Comparison of ENCODE assay signal across 27 cellular contexts in the genomic region with DNA sequence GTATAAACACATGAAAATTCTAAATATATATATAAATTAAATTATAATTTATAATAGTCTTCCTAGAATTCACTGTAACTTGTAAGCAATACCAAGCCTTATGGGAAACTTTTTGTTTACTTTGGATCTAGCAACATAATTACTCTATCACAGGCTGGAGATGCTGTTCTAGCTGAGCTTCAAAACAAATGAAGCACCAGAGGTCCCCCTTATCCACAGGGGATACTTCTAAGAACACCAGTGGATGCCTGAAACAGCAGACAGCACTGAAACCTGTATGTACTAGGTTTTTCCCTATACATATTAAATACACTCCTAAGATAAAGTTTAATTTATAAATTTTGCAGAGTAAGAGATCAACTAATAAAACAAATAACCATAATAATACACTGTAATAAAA.
DNase-seq lines count a peak whose midpoint lies in the region; ATAC-seq and TF ChIP-seq lines count a peak whose summit lies in the region.
"Had no signal": no experiment of that assay in that cellular context is flagged by ENCODE, and none has a peak within 500 bp of the region (broad histone marks: within the 10 kb centered on the region; RNA-seq: fewer than 3 reads in every experiment).

No MANE protein-coding gene starts in this region.

- DNase-seq in left ventricle myocardium inferior (no peak), cardiac septum (ENCODE audit: low spot score) (no peak), brain pericyte (ENCODE audit: low read depth, low spot score) (peak; percentile 57), fibroblast of the aortic adventitia (ENCODE audit: low read depth) (peak; percentile 23), superior temporal gyrus (ENCODE audit: extremely low spot score) (peak; percentile 63), mesendoderm (no peak), NCI-H345 (lab: John Stamatoyannopoulos, UW) (no peak)
- DNase-seq: activated B cell treated with CpG ODN at 0.5 μM for 24 hours; activated CD8-positive, alpha-beta memory T cell treated with anti-CD3 and anti-CD28 coated beads, Interleukin-2, amount 10 ng/mL, durations not matched to agents 7 days and 5 days; activated naive CD4-positive, alpha-beta T cell treated with Interleukin-2 at 50 U/mL for 16 hours; activated T-cell treated with anti-CD3 and anti-CD28 coated beads, Interleukin-2, amount 50 U/mL, for 72 hours; AML-193; CD4-positive, alpha-beta memory T cell; DMS153; naive B cell; NCI-H2081 treated with DMSO at 0.1 percent for 48 hours; NCI-H510A; nucleus accumbens; SHP77; stimulated activated CD4-positive, alpha-beta T cell treated with anti-CD3 and anti-CD28 coated beads, Interleukin-1b, Interleukin-23, amount 100 ng/mL, for 48 hours; stimulated activated CD8-positive, alpha-beta memory T cell treated with anti-CD3 and anti-CD28 coated beads, Interleukin-4, amount 100 ng/mL, for 48 hours; SW 1271; T1000 had no signal

- no peak overlapping the region for H2BK15ac ChIP-seq in mesendoderm (replicated peaks; ENCODE audit: low read depth)

- H3K4me3 ChIP-seq in left ventricle myocardium inferior (no peak overlapping the region), fibroblast of the aortic adventitia (ENCODE audit: low read depth, low read length) (no peak overlapping the region), mesendoderm (ENCODE audit: low read length) (no peak overlapping the region)
- H3K4me3 ChIP-seq: A549 had no signal

- intact Hi-C loops in left ventricle myocardium inferior (cut with micrococcal nuclease) (no loop called here), cardiac septum (cut with DNase I) (no loop called here)

- no peak overlapping the region for H4K5ac ChIP-seq in mesendoderm (ENCODE audit: low read length)

- H3K4ac ChIP-seq in mesendoderm (ENCODE audit: low read depth, low read length): no peak overlapping the region

- H3K18ac ChIP-seq in mesendoderm (ENCODE audit: low read length): no peak overlapping the region

- H4K8ac ChIP-seq in mesendoderm (ENCODE audit: low read depth, low read length): no peak overlapping the region

- H3K27ac ChIP-seq in left ventricle myocardium inferior (replicated peaks): no peak overlapping the region
- no peak overlapping the region for H3K27ac ChIP-seq in mesendoderm (ENCODE audit: low read depth, low read length)
- H3K27ac ChIP-seq: A549, KMS-11 had no signal

- H3K4me2 ChIP-seq in mesendoderm (ENCODE audit: low read length): no peak overlapping the region
- H3K4me2 ChIP-seq: A549, KMS-11 had no signal

- H3K36me3 ChIP-seq in left ventricle myocardium inferior (peaks cover 15% of the 10 kb centered on the region), mesendoderm (ENCODE audit: control insufficient read depth, insufficient read depth, low read length) (no peaks in the 10 kb centered on the region)

- H3K23ac ChIP-seq in mesendoderm (ENCODE audit: low read length): no peak overlapping the region

- ATAC-seq in HG03175 (IDR thresholded peaks at IDR 0.05; ENCODE audit: unreplicated experiment): no peak
- ATAC-seq: A549; activated CD8-positive, alpha-beta memory T cell treated with anti-CD3 and anti-CD28 coated beads, Interleukin-2, amount 10 ng/mL, durations not matched to agents 7 days and 5 days; activated T-cell treated with anti-CD3 and anti-CD28 coated beads, Interleukin-2, amount 50 U/mL, for 72 hours; HCT116 had no signal

- H3K27me3 ChIP-seq in left ventricle myocardium inferior (ENCODE audit: low read depth) (no peaks in the 10 kb centered on the region), mesendoderm (ENCODE audit: insufficient read depth, low read length, poor library complexity) (no peaks in the 10 kb centered on the region)

- H3K9me3 ChIP-seq in left ventricle myocardium inferior (replicated peaks): no peaks in the 10 kb centered on the region
- H3K9me3 ChIP-seq: A549 had no signal

- no peak overlapping the region for H2BK120ac ChIP-seq in mesendoderm (ENCODE audit: low read depth, low read length)

- no peak overlapping the region for H3K56ac ChIP-seq in mesendoderm (ENCODE audit: low read length)

- no peak overlapping the region for H2BK5ac ChIP-seq in mesendoderm (ENCODE audit: low read length)

- TF ChIP-seq CTCF in left ventricle myocardium inferior (IDR thresholded peaks at IDR 0.05; ENCODE audit: borderline replicate concordance): peak; percentile 25
- TF ChIP-seq CTCF in fibroblast of the aortic adventitia (IDR thresholded peaks at IDR 0.05; ENCODE audit: insufficient read depth, low read length): no peak

- H3K79me2 ChIP-seq in mesendoderm (ENCODE audit: control insufficient read depth, insufficient read depth, low read length): no peaks in the 10 kb centered on the region

- H2AK5ac ChIP-seq in mesendoderm (ENCODE audit: low read length): no peak overlapping the region

- H3K79me1 ChIP-seq in mesendoderm (ENCODE audit: low read length): no peaks in the 10 kb centered on the region

- H3K9ac ChIP-seq in mesendoderm (ENCODE audit: low read length): no peak overlapping the region
- H3K9ac ChIP-seq: KMS-11 had no signal

- peaks cover 16% of the 10 kb centered on the region for H3K4me1 ChIP-seq in left ventricle myocardium inferior
- H3K4me1 ChIP-seq in mesendoderm (ENCODE audit: control insufficient read depth, low read depth, low read length): no peaks in the 10 kb centered on the region

Comparison
In these comparisons a context has a peak if more than half of its experiments do, and no peak if none do; other contexts are left out.
1. DNase-seq: peak in brain pericyte (single experiment), fibroblast of the aortic adventitia (single experiment) and superior temporal gyrus (single experiment); none in left ventricle myocardium inferior (single experiment), cardiac septum (single experiment), mesendoderm (single experiment) and NCI-H345 (single experiment).